Comparison of ENCODE assay signal across 9 cellular contexts in the genomic region with DNA sequence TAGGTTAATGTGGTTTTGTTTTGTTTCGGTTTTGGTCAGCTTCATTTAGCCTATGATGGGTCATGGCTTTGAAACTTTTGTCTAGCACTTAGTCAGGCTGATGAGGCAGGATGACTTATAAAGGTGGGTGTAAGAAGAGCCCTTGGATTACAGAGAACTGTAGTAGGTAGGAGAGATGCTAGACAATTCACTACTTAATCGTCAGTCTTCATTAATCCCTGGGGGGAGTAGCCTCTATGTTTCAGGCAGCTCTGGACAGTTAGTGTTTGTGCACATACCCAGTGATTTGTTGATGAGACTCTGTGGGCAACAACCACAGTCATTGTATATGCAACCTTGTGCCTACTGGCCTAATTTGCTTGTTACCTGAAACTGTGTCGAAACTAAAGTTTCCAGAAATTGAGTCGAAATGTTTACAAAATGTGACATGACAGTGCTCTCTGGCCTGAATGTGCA.
DNase-seq lines count a peak whose midpoint lies in the region; ATAC-seq and TF ChIP-seq lines count a peak whose summit lies in the region.
"Had no signal": no experiment of that assay in that cellular context is flagged by ENCODE, and none has a peak within 500 bp of the region (broad histone marks: within the 10 kb centered on the region; RNA-seq: fewer than 3 reads in every experiment).

No MANE protein-coding gene starts in this region.

- peaks cover 16% of the 10 kb centered on the region for H3K4me1 ChIP-seq in hepatocyte (ENCODE audit: insufficient read depth)

- no peaks in the 10 kb centered on the region for H3K36me3 ChIP-seq in hepatocyte (replicated peaks; ENCODE audit: insufficient read depth, low read depth)

- WGBS in hepatocyte (ENCODE audit: low lambda C conversion rate, missing lambda C conversion rate) = 76% methylated on average over 4 of the region's 4 CpGs

- no peak overlapping the region for H2AFZ ChIP-seq in hepatocyte

- H3K4me3 ChIP-seq in hepatocyte = no peak overlapping the region
- H3K4me3 ChIP-seq: spleen had no signal

- H3K79me2 ChIP-seq in hepatocyte = no peaks in the 10 kb centered on the region

- ATAC-seq in GM18498 (IDR thresholded peaks at IDR 0.05; ENCODE audit: unreplicated experiment) (peak; percentile 95), GM21447 (IDR thresholded peaks at IDR 0.05; ENCODE audit: unreplicated experiment) (peak; percentile 94), HG03521 (IDR thresholded peaks at IDR 0.05; ENCODE audit: unreplicated experiment) (peak; percentile 83), Right ventricle myocardium inferior (no peak)

- no peaks in the 10 kb centered on the region for H3K9me2 ChIP-seq in hepatocyte (replicated peaks; ENCODE audit: insufficient read depth)

- H3K4me2 ChIP-seq in hepatocyte = no peak overlapping the region

- H3K9me3 ChIP-seq in hepatocyte (ENCODE audit: low read depth) = no peaks in the 10 kb centered on the region
- H3K9me3 ChIP-seq: spleen had no signal

- H3K27ac ChIP-seq in hepatocyte = peak overlapping the region; percentile 18
- H3K27ac ChIP-seq: spleen had no signal

- TF ChIP-seq CTCF in hepatocyte (IDR thresholded peaks at IDR 0.05; ENCODE audit: poor library complexity) = no peak

- intact Hi-C loops in Right ventricle myocardium inferior (cut with DNase I) = no loop called here

- H4K20me1 ChIP-seq in hepatocyte (ENCODE audit: insufficient read depth, poor library complexity, severe bottlenecking) = no peaks in the 10 kb centered on the region

- H3K27me3 ChIP-seq in hepatocyte = no peaks in the 10 kb centered on the region
- H3K27me3 ChIP-seq: spleen had no signal

- no peak for DNase-seq in hepatocyte (ENCODE audit: low spot score)
- DNase-seq in activated gamma-delta T cell treated with Interleukin-2 at 50 U/mL for 16 hours = no peak
- no peak for DNase-seq in Right ventricle myocardium inferior (ENCODE audit: missing footprints)
- no peak for DNase-seq in CD1c-positive myeloid dendritic cell (ENCODE audit: extremely low spot score)
- DNase-seq in NCI-H187 treated with DMSO at 0.1 percent for 48 hours (lab: John Stamatoyannopoulos, UW) = no peak
- DNase-seq: spleen had no signal
